In the genomic region with DNA sequence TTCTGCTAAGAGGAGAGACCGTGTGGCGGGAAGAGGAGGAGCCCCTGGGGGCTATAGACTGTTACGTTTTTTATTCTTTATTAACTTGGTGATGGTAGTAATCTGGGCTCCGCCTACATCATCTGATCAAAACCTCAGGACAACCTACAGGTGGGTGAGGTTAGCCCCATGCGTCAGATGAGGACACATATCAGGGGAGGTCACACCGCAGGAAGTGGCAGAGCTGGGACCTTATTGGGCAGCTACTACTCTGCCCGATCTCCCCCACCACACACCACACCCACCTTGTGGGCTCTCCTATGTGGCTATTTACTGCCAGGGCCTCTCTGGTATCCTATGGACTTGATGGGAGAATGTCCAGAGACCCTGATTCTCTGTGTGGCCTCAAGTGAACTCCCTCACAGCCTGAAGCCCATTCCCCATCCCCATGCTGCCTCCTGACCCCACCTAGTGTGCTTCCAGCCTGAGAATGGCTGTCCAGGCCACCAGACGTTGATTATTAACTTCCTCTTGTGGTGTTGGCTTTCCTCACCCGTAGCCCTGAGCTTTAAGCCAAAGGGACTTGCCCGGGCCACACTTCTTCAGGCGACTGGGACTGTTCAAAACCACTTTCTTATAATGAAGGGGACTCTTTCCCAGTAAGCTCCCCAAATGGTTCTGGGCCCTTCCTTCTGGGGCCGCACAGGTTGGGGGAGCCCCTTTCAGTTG, we compare ENCODE assay signal across 8 cellular contexts. TPM values are rescaled to one million over a fixed set of nuclear protein-coding genes. Genes with fewer than 3 reads are reported as not detected.
DNase-seq lines count a peak whose midpoint lies in the region; ATAC-seq lines count a peak whose summit lies in the region.

No MANE protein-coding gene starts in this region.

- H3K27me3 ChIP-seq in effector memory CD4-positive, alpha-beta T cell (replicated peaks; ENCODE audit: control insufficient read depth, insufficient read depth, low read length, poor library complexity, severe bottlenecking): peaks cover 12% of the 10 kb centered on the region

- H3K4me3 ChIP-seq in effector memory CD4-positive, alpha-beta T cell (ENCODE audit: insufficient read depth, low read depth, low read length, poor library complexity, severe bottlenecking): peak overlapping the region; percentile 39

- ATAC-seq in GM18867 (IDR thresholded peaks at IDR 0.05; ENCODE audit: unreplicated experiment) (peak; percentile 53), HG03521 (IDR thresholded peaks at IDR 0.05; ENCODE audit: unreplicated experiment) (peak; percentile 45), HG03025 (IDR thresholded peaks at IDR 0.05; ENCODE audit: low FRiP score, unreplicated experiment) (no peak)

- DNase-seq in A172 (ENCODE audit: low spot score) (peak; percentile 53), NCI-H1105 (lab: John Stamatoyannopoulos, UW) (no peak), pons (ENCODE audit: low spot score) (no peak), RKO (ENCODE audit: low spot score) (no peak)
- peak in 1 of 3 donors; percentile 6 for DNase-seq in effector memory CD4-positive, alpha-beta T cell

- H3K36me3 ChIP-seq in effector memory CD4-positive, alpha-beta T cell (ENCODE audit: control insufficient read depth, insufficient read depth, low read length): no peaks in the 10 kb centered on the region

- no peaks in the 10 kb centered on the region for H3K9me3 ChIP-seq in effector memory CD4-positive, alpha-beta T cell (ENCODE audit: control insufficient read depth, low read length)

- H3K27ac ChIP-seq in effector memory CD4-positive, alpha-beta T cell (ENCODE audit: insufficient read depth, low read length, poor library complexity, severe bottlenecking): no peak overlapping the region

- H3K4me1 ChIP-seq in effector memory CD4-positive, alpha-beta T cell (ENCODE audit: control insufficient read depth, insufficient read depth, low read length, poor library complexity, severe bottlenecking): peaks cover 8% of the 10 kb centered on the region

RNA-seq across cellular contexts. Expression of a gene that starts 8.2 kb away (rescaled TPM):
- 2.9 and 3.4 TPM in 2 replicates for total RNA-seq in A172 (2014; rRNA removed; shearing (Covaris generic))
